Comparison of ENCODE assay signal across 9 cellular contexts in the genomic region with DNA sequence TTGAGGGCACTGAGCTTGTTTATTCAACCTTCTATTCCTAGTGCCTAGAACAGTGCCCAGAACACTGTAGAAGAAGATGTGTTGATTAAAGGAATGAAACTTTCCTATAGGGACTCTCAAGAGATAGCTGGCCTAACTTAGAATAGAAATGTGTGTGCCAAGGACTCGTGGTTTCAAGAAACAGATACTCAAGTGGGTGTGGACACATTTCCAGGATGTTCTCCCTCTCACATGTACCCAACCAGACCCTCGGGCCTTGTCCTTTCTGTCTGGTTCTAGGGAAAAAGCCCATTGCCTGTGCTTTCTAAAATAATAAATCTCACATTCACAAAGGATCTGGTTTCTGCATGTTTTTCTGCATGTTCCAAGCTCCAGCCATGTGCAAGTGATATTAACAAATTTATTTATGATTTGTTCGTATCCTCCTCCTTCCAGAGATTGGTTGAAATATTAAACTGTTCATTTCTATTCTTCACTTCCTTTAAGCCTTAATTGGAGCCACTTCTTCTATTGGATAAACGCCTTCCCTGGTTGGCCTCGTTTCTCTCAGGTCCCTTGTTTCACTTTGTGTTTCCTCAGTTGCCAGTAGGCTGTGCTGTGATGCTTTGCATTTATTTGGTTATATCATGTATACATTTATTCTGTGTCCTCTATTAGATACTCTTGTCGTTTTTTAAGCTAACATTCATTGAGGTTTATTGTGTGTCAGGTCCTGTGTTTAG.
A peak's percentile ranks its signal among the peaks of the same experiment; 100 is the strongest.
DNase-seq lines count a peak whose midpoint lies in the region; ATAC-seq and TF ChIP-seq lines count a peak whose summit lies in the region.
"Had no signal": no experiment of that assay in that cellular context is flagged by ENCODE, and none has a peak within 500 bp of the region (broad histone marks: within the 10 kb centered on the region; RNA-seq: fewer than 3 reads in every experiment).

No MANE protein-coding gene starts in this region.

- no peak overlapping the region for H2AFZ ChIP-seq in neural cell (ENCODE audit: low read depth, low read length)

- H4K20me1 ChIP-seq in neural cell (ENCODE audit: insufficient read depth): no peaks in the 10 kb centered on the region

- TF ChIP-seq RAD21 in neural cell (conservative IDR thresholded peaks at IDR 0.05): peak; percentile 63

- no peaks in the 10 kb centered on the region for H3K9me2 ChIP-seq in neural cell (ENCODE audit: insufficient read depth, low read length)

- H3K36me3 ChIP-seq in GM06990 (ENCODE audit: control insufficient read depth, insufficient read depth, low read length) (no peaks in the 10 kb centered on the region), MG63 (no peaks in the 10 kb centered on the region), neural cell (ENCODE audit: insufficient read depth, low read length) (no peaks in the 10 kb centered on the region)

- TF ChIP-seq EP300 in neural cell (conservative IDR thresholded peaks at IDR 0.05; ENCODE audit: poor library complexity, severe bottlenecking): no peak

- ATAC-seq in HG03571 (IDR thresholded peaks at IDR 0.05; ENCODE audit: unreplicated experiment) (no peak), GM18505 (IDR thresholded peaks at IDR 0.05; ENCODE audit: unreplicated experiment) (no peak)

- H3K79me2 ChIP-seq in neural cell (replicated peaks; ENCODE audit: insufficient read depth, low read length): no peaks in the 10 kb centered on the region

- H3K4me3 ChIP-seq in GM06990 (replicated peaks; ENCODE audit: low read depth, low read length) (no peak overlapping the region), MG63 (no peak overlapping the region), neural cell (ENCODE audit: low read length) (no peak overlapping the region)

- H3K27me3 ChIP-seq in GM06990 (replicated peaks; ENCODE audit: control insufficient read depth, insufficient read depth, low read length): no peaks in the 10 kb centered on the region
- H3K27me3 ChIP-seq in MG63: no peaks in the 10 kb centered on the region
- no peaks in the 10 kb centered on the region for H3K27me3 ChIP-seq in neural cell (ENCODE audit: insufficient read depth, low read depth, low read length)

- H3F3A ChIP-seq in neural cell (ENCODE audit: insufficient read depth, low read length, poor library complexity, severe bottlenecking): no peaks in the 10 kb centered on the region

- no peak overlapping the region for H3K9ac ChIP-seq in neural cell (ENCODE audit: low read length)

- no peak overlapping the region for H3K4me2 ChIP-seq in neural cell (ENCODE audit: low read length)

- no peak overlapping the region for H3K27ac ChIP-seq in neural cell (ENCODE audit: low read length)

- DNase-seq in GM06990 (ENCODE audit: extremely low read depth, insufficient read length) (no peak), MG63 (peak; percentile 30), fibroblast of gingiva (ENCODE audit: low read depth) (peak; percentile 91), NCI-H2196 (lab: John Stamatoyannopoulos, UW; ENCODE audit: unreplicated experiment) (no peak)
- DNase-seq in activated CD4-positive, alpha-beta T cell treated with anti-CD3 and anti-CD28 coated beads for 4 hours: peak; percentile 23 to 26
- DNase-seq: activated B cell treated with CpG ODN at 0.5 μM for 24 hours had no signal

- TF ChIP-seq POLR2A in GM18505 (IDR thresholded peaks at IDR 0.05; ENCODE audit: borderline replicate concordance, extremely low read depth, insufficient read depth, insufficient read length): no peak

- TF ChIP-seq CTCF in GM06990 (IDR thresholded peaks at IDR 0.05; ENCODE audit: insufficient read depth, low read length, poor library complexity, severe bottlenecking) (peak; percentile 51), neural cell (IDR thresholded peaks at IDR 0.05; ENCODE audit: poor library complexity, severe bottlenecking) (peak; percentile 52)

- no peaks in the 10 kb centered on the region for H3K9me3 ChIP-seq in MG63
- no peaks in the 10 kb centered on the region for H3K9me3 ChIP-seq in neural cell (ENCODE audit: low read length)

TF ChIP-seq in neural cell, 6 proteins besides CTCF, POLR2A, EP300 and RAD21:
- TF ChIP-seq SMC3 (conservative IDR thresholded peaks at IDR 0.05; ENCODE audit: poor library complexity) (peak; percentile 58), MXI1 (conservative IDR thresholded peaks at IDR 0.05; ENCODE audit: poor library complexity, severe bottlenecking) (no peak)
- TF ChIP-seq, protein P1, sequence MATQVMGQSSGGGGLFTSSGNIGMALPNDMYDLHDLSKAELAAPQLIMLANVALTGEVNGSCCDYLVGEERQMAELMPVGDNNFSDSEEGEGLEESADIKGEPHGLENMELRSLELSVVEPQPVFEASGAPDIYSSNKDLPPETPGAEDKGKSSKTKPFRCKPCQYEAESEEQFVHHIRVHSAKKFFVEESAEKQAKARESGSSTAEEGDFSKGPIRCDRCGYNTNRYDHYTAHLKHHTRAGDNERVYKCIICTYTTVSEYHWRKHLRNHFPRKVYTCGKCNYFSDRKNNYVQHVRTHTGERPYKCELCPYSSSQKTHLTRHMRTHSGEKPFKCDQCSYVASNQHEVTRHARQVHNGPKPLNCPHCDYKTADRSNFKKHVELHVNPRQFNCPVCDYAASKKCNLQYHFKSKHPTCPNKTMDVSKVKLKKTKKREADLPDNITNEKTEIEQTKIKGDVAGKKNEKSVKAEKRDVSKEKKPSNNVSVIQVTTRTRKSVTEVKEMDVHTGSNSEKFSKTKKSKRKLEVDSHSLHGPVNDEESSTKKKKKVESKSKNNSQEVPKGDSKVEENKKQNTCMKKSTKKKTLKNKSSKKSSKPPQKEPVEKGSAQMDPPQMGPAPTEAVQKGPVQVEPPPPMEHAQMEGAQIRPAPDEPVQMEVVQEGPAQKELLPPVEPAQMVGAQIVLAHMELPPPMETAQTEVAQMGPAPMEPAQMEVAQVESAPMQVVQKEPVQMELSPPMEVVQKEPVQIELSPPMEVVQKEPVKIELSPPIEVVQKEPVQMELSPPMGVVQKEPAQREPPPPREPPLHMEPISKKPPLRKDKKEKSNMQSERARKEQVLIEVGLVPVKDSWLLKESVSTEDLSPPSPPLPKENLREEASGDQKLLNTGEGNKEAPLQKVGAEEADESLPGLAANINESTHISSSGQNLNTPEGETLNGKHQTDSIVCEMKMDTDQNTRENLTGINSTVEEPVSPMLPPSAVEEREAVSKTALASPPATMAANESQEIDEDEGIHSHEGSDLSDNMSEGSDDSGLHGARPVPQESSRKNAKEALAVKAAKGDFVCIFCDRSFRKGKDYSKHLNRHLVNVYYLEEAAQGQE (IDR thresholded peaks at IDR 0.05; ENCODE audit: borderline replicate concordance): no peak
TF ChIP-seq in neural cell: peak in this region for 1.

Comparison
In these comparisons a context has a peak if more than half of its experiments do, and no peak if none do; other contexts are left out.
1. DNase-seq: peak in MG63 (single experiment), activated CD4-positive, alpha-beta T cell treated with anti-CD3 and anti-CD28 coated beads for 4 hours (2 of 2) and fibroblast of gingiva (single experiment); none in GM06990 (single experiment) and NCI-H2196 (single experiment).